In the genomic region with DNA sequence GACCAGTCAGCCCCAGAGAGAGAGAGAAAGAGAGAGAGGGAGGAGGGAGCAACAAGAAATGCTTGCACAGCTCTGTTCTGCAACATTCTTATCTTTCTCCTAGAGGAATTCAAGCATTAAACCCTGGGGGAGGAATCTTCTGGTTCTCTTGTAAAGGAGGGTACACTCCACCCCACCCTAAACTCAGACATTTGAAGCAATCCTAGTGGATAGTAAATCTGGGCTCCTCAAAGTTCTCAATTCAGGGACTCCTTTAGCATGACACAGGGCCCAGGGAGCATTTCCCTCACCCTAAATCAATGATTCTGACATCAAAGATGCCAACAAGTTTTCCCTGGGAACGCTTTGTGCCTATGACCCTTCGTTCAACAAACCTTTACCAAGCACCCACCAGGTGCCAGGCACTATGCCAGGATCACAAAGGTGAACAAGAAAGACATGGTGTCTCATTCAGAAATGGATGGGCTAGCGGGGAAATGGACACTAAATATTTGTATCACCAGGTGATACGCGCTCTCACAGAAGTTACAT, we compare ENCODE assay signal across 1 cellular context.
TF ChIP-seq lines count a peak whose summit lies in the region.

No MANE protein-coding gene starts in this region.

TF ChIP-seq in IMR-90, 13 proteins besides CTCF, POLR2A, EP300 and RAD21 (continued from another document):
- 0 out of 2 replicates have a peak, but pooled peaks have one; percentile 25 for TF ChIP-seq MAFK (IDR thresholded peaks at IDR 0.05; ENCODE audit: low read depth, low read length)
- no peak for TF ChIP-seq RCOR1 (IDR thresholded peaks at IDR 0.05; ENCODE audit: insufficient replicate concordance, low read length)
- no peak for TF ChIP-seq FOS (IDR thresholded peaks at IDR 0.05; ENCODE audit: low read depth, low read length)
- TF ChIP-seq MXI1 (IDR thresholded peaks at IDR 0.05; ENCODE audit: borderline replicate concordance, low read depth, low read length): no peak
- no peak for TF ChIP-seq ELK1 (IDR thresholded peaks at IDR 0.05; ENCODE audit: borderline replicate concordance, low read depth, low read length)
- 0 out of 2 replicates have a peak, but pooled peaks have one; percentile 18 for TF ChIP-seq CEBPB (IDR thresholded peaks at IDR 0.05; ENCODE audit: low read depth, low read length)
- TF ChIP-seq RFX5 (IDR thresholded peaks at IDR 0.05; ENCODE audit: low read depth, low read length): no peak
- no peak for TF ChIP-seq CHD1 (IDR thresholded peaks at IDR 0.05; ENCODE audit: low read depth, low read length)
- TF ChIP-seq NFE2L2 (IDR thresholded peaks at IDR 0.05; ENCODE audit: low read depth, low read length): no peak
